In the genomic region with DNA sequence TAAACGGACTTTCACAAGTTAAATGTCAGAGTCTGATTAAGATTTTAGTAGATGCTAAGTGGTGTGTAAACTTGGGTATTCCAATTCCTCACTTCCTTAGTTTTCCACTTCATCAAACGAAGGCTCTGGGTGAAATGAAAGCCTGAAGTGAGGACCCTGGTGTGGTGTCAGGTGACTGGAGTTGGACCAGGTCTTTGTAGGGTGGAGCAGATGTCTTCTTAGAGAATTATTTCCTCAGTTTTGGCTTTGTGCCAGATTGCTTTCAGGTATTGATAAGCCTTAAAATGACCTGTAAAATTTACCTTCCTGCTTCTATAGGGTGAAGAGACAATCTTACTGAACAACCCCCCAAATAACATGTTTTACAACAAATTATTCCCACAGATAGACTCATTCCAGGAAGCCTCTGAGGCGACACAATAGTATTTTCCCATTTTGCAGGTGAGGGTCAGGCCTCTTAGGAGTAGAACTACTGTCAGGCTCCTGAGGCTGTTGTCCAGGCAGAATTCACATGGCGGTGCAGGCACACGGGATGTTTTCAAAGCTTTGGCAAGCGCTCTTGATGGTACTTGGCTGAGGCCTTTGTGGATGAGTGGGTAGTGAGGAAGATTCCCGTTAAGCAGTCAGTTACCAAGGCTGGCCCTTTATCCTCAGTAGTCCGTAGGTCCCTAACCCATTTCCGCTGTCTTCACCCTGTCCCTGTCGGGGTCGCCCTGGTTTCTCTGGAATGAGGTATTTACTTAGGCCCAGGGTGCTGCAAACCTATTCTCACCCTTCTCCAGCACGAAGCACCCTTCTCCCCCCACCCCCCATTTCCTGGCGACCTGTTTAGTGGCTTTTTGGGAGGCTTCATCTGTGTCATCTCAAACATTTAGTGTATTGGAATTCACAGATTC, we compare ENCODE assay signal across 27 cellular contexts. TPM values are rescaled to one million over a fixed set of nuclear protein-coding genes. Genes with fewer than 3 reads are reported as not detected.
DNase-seq lines count a peak whose midpoint lies in the region; TF ChIP-seq lines count a peak whose summit lies in the region.
"Had no signal": no experiment of that assay in that cellular context is flagged by ENCODE, and none has a peak within 500 bp of the region (broad histone marks: within the 10 kb centered on the region; RNA-seq: fewer than 3 reads in every experiment).

No MANE protein-coding gene starts in this region.

- H3K36me3 Mint-ChIP-seq in activated T-cell treated with anti-CD3 and anti-CD28 coated beads, Interleukin-2, amount 50 U/mL, for 24 hours (ENCODE audit: low read depth) = peaks cover 95% of the 10 kb centered on the region

- CTCF ChIA-PET in SK-N-SH (lab: Yijun Ruan, JAX) = interaction anchor here (1.4 to 7.1 kb wide), 4 partner anchors 13 to 69 kb away, joined by 3 to 43 read pairs (median 23); a partner anchor contains a TSS

- H3K4me1 ChIP-seq in SK-N-SH (ENCODE audit: control insufficient read depth in 1 of 2, insufficient read depth in 2 of 2, low read depth in 1 of 2, low read length in 1 of 2) (peaks cover 34 to 85% of the 10 kb centered on the region in 2 experiments), colonic mucosa (peaks cover 3% of the 10 kb centered on the region)

- TF ChIP-seq CTCF in SK-N-SH (IDR thresholded peaks at IDR 0.05) (no peak), colonic mucosa (IDR thresholded peaks at IDR 0.05) (no peak)

- H3K9ac ChIP-seq in SK-N-SH (no peak overlapping the region), colonic mucosa (ENCODE audit: low read depth in 2 of 2, low read length in 2 of 2) (no peak overlapping the region)

- H3K27me3 Mint-ChIP-seq in activated T-cell treated with anti-CD3 and anti-CD28 coated beads, Interleukin-2, amount 50 U/mL, for 24 hours = no peaks in the 10 kb centered on the region
- H3K27me3 Mint-ChIP-seq: memory B cell; naive thymus-derived CD8-positive, alpha-beta T cell had no signal

- H3K4me3 Mint-ChIP-seq in activated T-cell treated with anti-CD3 and anti-CD28 coated beads, Interleukin-2, amount 50 U/mL, for 24 hours = no peak overlapping the region
- H3K4me3 Mint-ChIP-seq: memory B cell had no signal

- H3F3A ChIP-seq in SK-N-SH (replicated peaks; ENCODE audit: insufficient read depth) = peaks cover 57% of the 10 kb centered on the region

- H3K4me1 Mint-ChIP-seq in activated T-cell treated with anti-CD3 and anti-CD28 coated beads, Interleukin-2, amount 50 U/mL, for 24 hours (ENCODE audit: low read depth) = peaks cover 47% of the 10 kb centered on the region

- no peak for DNase-seq in activated T-cell treated with anti-CD3 and anti-CD28 coated beads, Interleukin-2, amount 50 U/mL, for 24 hours
- DNase-seq in activated T-cell treated with anti-CD3 and anti-CD28 coated beads, Interleukin-2, amount 50 U/mL, for 48 hours = no peak
- no peak for DNase-seq in SK-N-SH
- DNase-seq in kidney glomerular epithelial cell (lab: John Stamatoyannopoulos, UW) = peak; percentile 9
- no peak for DNase-seq in mesenteric fat pad (ENCODE audit: low spot score)
- DNase-seq in KG1 (lab: John Stamatoyannopoulos, UW) = no peak
- DNase-seq in colonic mucosa = no peak
- DNase-seq: activated CD4-positive, alpha-beta T cell treated with anti-CD3 and anti-CD28 coated beads for 4 hours; activated T-cell treated with anti-CD3 and anti-CD28 coated beads for 4 hours; COR-L47; foreskin keratinocyte; hippocampal formation; MM.1S; naive thymus-derived CD8-positive, alpha-beta T cell; NCI-H1930; PC-3; stimulated activated CD4-positive, alpha-beta T cell treated with anti-CD3 and anti-CD28 coated beads, Interleukin-4, amount 100 ng/mL, for 1 hour; substantia nigra; T1000; uterus had no signal

- no peak for TF ChIP-seq EP300 in SK-N-SH (IDR thresholded peaks at IDR 0.05; ENCODE audit: borderline replicate concordance in 1 of 2, low read depth in 1 of 2, low read length in 1 of 2)

- H3K4me3 ChIP-seq in SK-N-SH (ENCODE audit: low read depth in 2 of 2, low read length in 1 of 2) = no peak overlapping the region
- no peak overlapping the region for H3K4me3 ChIP-seq in colonic mucosa
- H3K4me3 ChIP-seq: breast epithelium, uterus had no signal

- POLR2A ChIA-PET in SK-N-SH (lab: Yijun Ruan, JAX) = interaction anchor here (1.0 to 3.4 kb wide), 4 partner anchors 12 to 71 kb away, joined by 3 to 19 read pairs (median 4); a partner anchor contains a TSS

- H3K27me3 ChIP-seq in SK-N-SH (ENCODE audit: insufficient read depth) (no peaks in the 10 kb centered on the region), colonic mucosa (no peaks in the 10 kb centered on the region)
- H3K27me3 ChIP-seq: breast epithelium, foreskin keratinocyte, uterus had no signal

- H3K79me2 ChIP-seq in SK-N-SH (ENCODE audit: insufficient read depth) = peaks cover 75% of the 10 kb centered on the region

- H3K36me3 ChIP-seq in SK-N-SH (replicated peaks in 1 of 2; ENCODE audit: control insufficient read depth in 1 of 2, insufficient read depth in 2 of 2, low read length in 1 of 2) = peaks cover 75 to 80% of the 10 kb centered on the region in 2 experiments
- H3K36me3 ChIP-seq in colonic mucosa = peaks cover 11% of the 10 kb centered on the region
- H3K36me3 ChIP-seq: uterus had no signal

- H3K4me2 ChIP-seq in SK-N-SH = no peak overlapping the region; the same call in 1 of the 2 replicates

- peaks cover 59% of the 10 kb centered on the region for H4K20me1 ChIP-seq in SK-N-SH (ENCODE audit: insufficient read depth)

- TF ChIP-seq RAD21 in SK-N-SH (IDR thresholded peaks at IDR 0.05; ENCODE audit: low read length) = no peak

- no peak overlapping the region for H2AFZ ChIP-seq in SK-N-SH (ENCODE audit: low read depth)

- H3K9me3 ChIP-seq in SK-N-SH (no peaks in the 10 kb centered on the region), colonic mucosa (no peaks in the 10 kb centered on the region)
- H3K9me3 ChIP-seq: breast epithelium, uterus had no signal

- peak overlapping the region; percentile 99 for H3K27ac Mint-ChIP-seq in activated T-cell treated with anti-CD3 and anti-CD28 coated beads, Interleukin-2, amount 50 U/mL, for 24 hours
- H3K27ac Mint-ChIP-seq: memory B cell had no signal

- H3K27ac ChIP-seq in SK-N-SH (ENCODE audit: low read depth in 2 of 2, low read length in 1 of 2) (peak overlapping the region; percentile 19 to 55; a peak in 3 of 4 replicates), colonic mucosa (no peak overlapping the region)
- H3K27ac ChIP-seq: breast epithelium, epithelial cell of prostate, foreskin keratinocyte, uterus had no signal

- H3K9me3 Mint-ChIP-seq in activated T-cell treated with anti-CD3 and anti-CD28 coated beads, Interleukin-2, amount 50 U/mL, for 24 hours = no peaks in the 10 kb centered on the region
- H3K9me3 Mint-ChIP-seq: activated naive CD4-positive, alpha-beta T cell treated with anti-CD3 and anti-CD28 coated beads, Interleukin-2, amount 50 U/mL, for 72 hours; memory B cell; naive thymus-derived CD8-positive, alpha-beta T cell had no signal

- H3K9me2 ChIP-seq in SK-N-SH = no peaks in the 10 kb centered on the region

- peak; percentile 4 for TF ChIP-seq POLR2A in GM19193 (IDR thresholded peaks at IDR 0.05; ENCODE audit: extremely low read depth, insufficient read depth, insufficient read length)

- intact Hi-C loops in colonic mucosa (cut with DNase I) = no loop called here

- WGBS in SK-N-SH (ENCODE audit: low lambda C conversion rate) = 92% methylated on average over 13 of the region's 13 CpGs

TF ChIP-seq in SK-N-SH, 30 proteins besides CTCF, POLR2A, EP300 and RAD21:
- TF ChIP-seq SMC3 (IDR thresholded peaks at IDR 0.05; ENCODE audit: low read depth, low read length) (no peak), NRF1 (IDR thresholded peaks at IDR 0.05; ENCODE audit: low read depth, low read length) (no peak), NFIC (IDR thresholded peaks at IDR 0.05; ENCODE audit: borderline replicate concordance) (peak; percentile 70), ELF1 (IDR thresholded peaks at IDR 0.05) (no peak), MXI1 (IDR thresholded peaks at IDR 0.05; ENCODE audit: low read depth, low read length) (no peak), GATA2 (CRISPR knock-in tag; IDR thresholded peaks at IDR 0.05) (no peak), FOXJ3 (CRISPR knock-in tag; IDR thresholded peaks at IDR 0.05) (no peak), POLR2AphosphoS5 (IDR thresholded peaks at IDR 0.05; ENCODE audit: low read depth, low read length) (0 out of 2 replicates have a peak, but pooled peaks have one; percentile 11), EZH2phosphoT487 (IDR thresholded peaks at IDR 0.05; ENCODE audit: borderline replicate concordance, low read depth) (no peak)
- TF ChIP-seq, protein P1, sequence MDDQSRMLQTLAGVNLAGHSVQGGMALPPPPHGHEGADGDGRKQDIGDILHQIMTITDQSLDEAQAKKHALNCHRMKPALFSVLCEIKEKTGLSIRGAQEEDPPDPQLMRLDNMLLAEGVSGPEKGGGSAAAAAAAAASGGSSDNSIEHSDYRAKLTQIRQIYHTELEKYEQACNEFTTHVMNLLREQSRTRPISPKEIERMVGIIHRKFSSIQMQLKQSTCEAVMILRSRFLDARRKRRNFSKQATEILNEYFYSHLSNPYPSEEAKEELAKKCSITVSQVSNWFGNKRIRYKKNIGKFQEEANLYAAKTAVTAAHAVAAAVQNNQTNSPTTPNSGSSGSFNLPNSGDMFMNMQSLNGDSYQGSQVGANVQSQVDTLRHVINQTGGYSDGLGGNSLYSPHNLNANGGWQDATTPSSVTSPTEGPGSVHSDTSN (IDR thresholded peaks at IDR 0.05) = no peak
- TF ChIP-seq, protein P2, sequence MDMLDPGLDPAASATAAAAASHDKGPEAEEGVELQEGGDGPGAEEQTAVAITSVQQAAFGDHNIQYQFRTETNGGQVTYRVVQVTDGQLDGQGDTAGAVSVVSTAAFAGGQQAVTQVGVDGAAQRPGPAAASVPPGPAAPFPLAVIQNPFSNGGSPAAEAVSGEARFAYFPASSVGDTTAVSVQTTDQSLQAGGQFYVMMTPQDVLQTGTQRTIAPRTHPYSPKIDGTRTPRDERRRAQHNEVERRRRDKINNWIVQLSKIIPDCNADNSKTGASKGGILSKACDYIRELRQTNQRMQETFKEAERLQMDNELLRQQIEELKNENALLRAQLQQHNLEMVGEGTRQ (IDR thresholded peaks at IDR 0.05; ENCODE audit: borderline replicate concordance, low read depth, low read length) = no peak
TF ChIP-seq in SK-N-SH: peak in this region for 2.

RNA-seq across cellular contexts. Expression of a gene that starts 6.6 kb away (rescaled TPM):
- polyA plus RNA-seq in SK-N-SH (2012; rRNA removed) = 2,166 and 2,477 TPM in 2 replicates
- 3,192 and 3,529 TPM in 2 replicates for polyA plus RNA-seq in SK-N-SH (2012; cell fraction: cytosol; rRNA removed)
- 656 and 726 TPM in 2 replicates for polyA plus RNA-seq in SK-N-SH (2012; cell fraction: nucleus; rRNA removed)
- total RNA-seq in mesenteric fat pad (1,225 TPM), colonic mucosa (1,000 to 10,000 TPM in 1 of 2 donors, 100 to 1,000 TPM in 1; 941 to 1,015 TPM)

RNA-seq across cellular contexts. Expression of a gene that starts 13.3 kb away (rescaled TPM):
- 8.7 and 15.2 TPM in 2 replicates for polyA plus RNA-seq in SK-N-SH (2012; rRNA removed)
- polyA plus RNA-seq in SK-N-SH (2012; cell fraction: cytosol; rRNA removed) = 11.5 and 22.9 TPM in 2 replicates
- polyA plus RNA-seq in SK-N-SH (2012; cell fraction: nucleus; rRNA removed) = 4.4 and 8.8 TPM in 2 replicates
- total RNA-seq in mesenteric fat pad = 5.5 TPM
- total RNA-seq in colonic mucosa = under 1 TPM; 0.47 to 0.80 TPM
- total RNA-seq: activated naive CD4-positive, alpha-beta T cell treated with anti-CD3 and anti-CD28 coated beads, Interleukin-2, amount 50 U/mL, for 72 hours; foreskin keratinocyte; skeletal muscle tissue had no signal
- polyA plus RNA-seq: foreskin keratinocyte; keratinocyte; naive thymus-derived CD8-positive, alpha-beta T cell had no signal

RNA-seq across cellular contexts. Expression of a gene that starts 23.5 kb away (rescaled TPM):
- polyA plus RNA-seq in SK-N-SH (2012; rRNA removed) = 34.4 and 35.3 TPM in 2 replicates
- 35.8 and 36.2 TPM in 2 replicates for polyA plus RNA-seq in SK-N-SH (2012; cell fraction: cytosol; rRNA removed)
- polyA plus RNA-seq in SK-N-SH (2012; cell fraction: nucleus; rRNA removed) = 24.7 and 30.1 TPM in 2 replicates
- total RNA-seq in mesenteric fat pad (27.1 TPM), colonic mucosa (10 to 100 TPM; 13.3 to 18.8 TPM)
